In the genomic region with DNA sequence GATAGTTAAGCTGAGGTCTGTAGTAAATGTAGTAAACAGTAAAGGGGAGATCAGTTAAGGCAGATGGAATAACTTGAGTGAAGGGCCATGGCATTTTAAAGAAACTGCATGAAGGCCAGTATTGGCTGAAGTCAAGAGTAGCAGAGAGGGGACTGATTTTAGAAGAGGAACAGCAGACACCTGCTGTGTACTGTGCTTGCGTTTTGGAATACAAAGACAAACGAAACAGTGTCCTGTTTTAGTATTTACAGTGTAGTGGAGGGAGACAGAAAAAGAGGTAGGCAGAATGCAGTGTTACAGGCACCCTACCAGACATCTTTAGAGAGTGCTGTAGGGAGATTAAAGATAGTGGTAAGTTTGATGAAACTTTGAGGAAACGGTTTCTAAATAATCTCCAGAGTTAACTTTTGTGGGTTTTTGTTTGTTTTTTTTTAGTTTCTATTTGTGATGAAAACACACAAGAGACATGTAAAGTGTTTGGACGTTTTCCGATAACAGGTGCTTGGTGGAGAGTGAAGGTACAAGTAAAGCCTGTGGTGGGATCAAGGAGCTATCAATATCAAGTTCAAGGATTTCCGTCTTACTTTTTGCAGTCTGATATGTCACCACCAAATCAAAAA, we compare ENCODE assay signal across 12 cellular contexts. TPM values are rescaled to one million over a fixed set of nuclear protein-coding genes. Genes with fewer than 3 reads are reported as not detected.
A peak's percentile ranks its signal among the peaks of the same experiment; 100 is the strongest.
DNase-seq lines count a peak whose midpoint lies in the region; ATAC-seq lines count a peak whose summit lies in the region.
"Had no signal": no experiment of that assay in that cellular context is flagged by ENCODE, and none has a peak within 500 bp of the region (broad histone marks: within the 10 kb centered on the region; RNA-seq: fewer than 3 reads in every experiment).

No MANE protein-coding gene starts in this region.

- no peaks in the 10 kb centered on the region for H3K9me3 ChIP-seq in CD8-positive, alpha-beta memory T cell (ENCODE audit: low read length)
- H3K9me3 ChIP-seq: esophagus squamous epithelium had no signal

- peak; percentile 22 to 38 for ATAC-seq in naive thymus-derived CD8-positive, alpha-beta T cell

- peaks cover 44% of the 10 kb centered on the region for H3K4me1 ChIP-seq in CD8-positive, alpha-beta memory T cell (ENCODE audit: insufficient read depth, low read length)

- DNase-seq in CD8-positive, alpha-beta memory T cell: peak in 1 of 5 donors; percentile 25
- DNase-seq in Jurkat, Clone E6-1 (ENCODE audit: low read depth, low spot score): peak; percentile 81
- DNase-seq in activated T-helper 1 cell treated with anti-CD3 and anti-CD28 coated beads, Interleukin-12 subunit alpha, Interleukin-12 subunit beta, Interleukin-2, Interleukin-4 antibody, amounts not matched to agents 30 ng/mL and 10 ng/mL and 1 ng/mL, durations not matched to agents 14 hours and 24 hours and 36 hours (ENCODE audit: low spot score): no peak
- DNase-seq in naive thymus-derived CD8-positive, alpha-beta T cell: peak in 3 of 10 donors; percentile 28 to 38 (median 33)
- no peak for DNase-seq in SW 1271 (lab: John Stamatoyannopoulos, UW)
- DNase-seq in activated effector memory CD4-positive, alpha-beta T cell treated with anti-CD3 and anti-CD28 coated beads, Interleukin-2, amount 50 U/mL, for 16 hours: no peak
- no peak for DNase-seq in UCSD-AML1 (lab: John Stamatoyannopoulos, UW; ENCODE audit: unreplicated experiment)
- DNase-seq: activated CD8-positive, alpha-beta memory T cell treated with anti-CD3 and anti-CD28 coated beads, Interleukin-2, amount 50 U/mL, for 4 hours; DMS153; esophagus squamous epithelium; NCI-H1092; NCI-H748 treated with DMSO at 0.1 percent for 48 hours had no signal

- peaks cover 54 to 73% (median 63%) of the 10 kb centered on the region in 3 donors for H3K4me1 Mint-ChIP-seq in CD8-positive, alpha-beta memory T cell
- peaks cover 71% of the 10 kb centered on the region for H3K4me1 Mint-ChIP-seq in activated T-helper 1 cell treated with anti-CD3 and anti-CD28 coated beads, Interleukin-12 subunit alpha, Interleukin-12 subunit beta, Interleukin-2, Interleukin-4 antibody, amounts not matched to agents 30 ng/mL and 10 ng/mL and 1 ng/mL, durations not matched to agents 14 hours and 24 hours and 36 hours (ENCODE audit: low read depth)
- H3K4me1 Mint-ChIP-seq in naive thymus-derived CD8-positive, alpha-beta T cell: peaks cover 29 to 74% (median 61%) of the 10 kb centered on the region in 4 donors

- CTCF ChIA-PET in CD8-positive, alpha-beta memory T cell (lab: Charles Lee): interaction anchor here (0.8 to 1.8 kb wide), 7 partner anchors 11 to 104 kb away, joined by 3 to 6 read pairs (median 3); no protein-coding TSS in a partner anchor

- no peaks in the 10 kb centered on the region for H3K27me3 ChIP-seq in CD8-positive, alpha-beta memory T cell (ENCODE audit: insufficient read depth, low read length, poor library complexity, severe bottlenecking)

- H3K4me3 ChIP-seq in CD8-positive, alpha-beta memory T cell (ENCODE audit: low read length): peak overlapping the region; percentile 96
- H3K4me3 ChIP-seq in Jurkat, Clone E6-1 (ENCODE audit: low read length): no peak overlapping the region

- peaks cover 7 to 56% (median 15%) of the 10 kb centered on the region in 3 donors for H3K36me3 Mint-ChIP-seq in CD8-positive, alpha-beta memory T cell
- H3K36me3 Mint-ChIP-seq in activated T-helper 1 cell treated with anti-CD3 and anti-CD28 coated beads, Interleukin-12 subunit alpha, Interleukin-12 subunit beta, Interleukin-2, Interleukin-4 antibody, amounts not matched to agents 30 ng/mL and 10 ng/mL and 1 ng/mL, durations not matched to agents 14 hours and 24 hours and 36 hours (ENCODE audit: low read depth): peaks cover 39% of the 10 kb centered on the region
- peaks cover 9 to 46% (median 37%) of the 10 kb centered on the region in 3 donors for H3K36me3 Mint-ChIP-seq in naive thymus-derived CD8-positive, alpha-beta T cell

- intact Hi-C loops in activated T-helper 1 cell treated with anti-CD3 and anti-CD28 coated beads, Interleukin-12 subunit alpha, Interleukin-12 subunit beta, Interleukin-2, Interleukin-4 antibody, amounts not matched to agents 30 ng/mL and 10 ng/mL and 1 ng/mL, durations not matched to agents 14 hours and 24 hours and 36 hours (cut with micrococcal nuclease): loop anchor here (1.0 to 10.0 kb wide), 5 partner anchors 8 to 1692 kb away; a partner anchor contains a TSS

- peak overlapping the region; percentile 93 to 100 (median 97) for H3K4me3 Mint-ChIP-seq in CD8-positive, alpha-beta memory T cell
- H3K4me3 Mint-ChIP-seq in activated T-helper 1 cell treated with anti-CD3 and anti-CD28 coated beads, Interleukin-12 subunit alpha, Interleukin-12 subunit beta, Interleukin-2, Interleukin-4 antibody, amounts not matched to agents 30 ng/mL and 10 ng/mL and 1 ng/mL, durations not matched to agents 14 hours and 24 hours and 36 hours: peak overlapping the region; percentile 100
- peak overlapping the region; percentile 76 to 100 (median 97) for H3K4me3 Mint-ChIP-seq in naive thymus-derived CD8-positive, alpha-beta T cell

- H3K9me3 Mint-ChIP-seq in CD8-positive, alpha-beta memory T cell: peaks cover 0 to 2% (median 0%) of the 10 kb centered on the region in 5 donors
- H3K9me3 Mint-ChIP-seq in activated T-helper 1 cell treated with anti-CD3 and anti-CD28 coated beads, Interleukin-12 subunit alpha, Interleukin-12 subunit beta, Interleukin-2, Interleukin-4 antibody, amounts not matched to agents 30 ng/mL and 10 ng/mL and 1 ng/mL, durations not matched to agents 14 hours and 24 hours and 36 hours: no peaks in the 10 kb centered on the region
- no peaks in the 10 kb centered on the region for H3K9me3 Mint-ChIP-seq in naive thymus-derived CD8-positive, alpha-beta T cell

- peak overlapping the region; percentile 89 to 99 (median 96) for H3K27ac Mint-ChIP-seq in CD8-positive, alpha-beta memory T cell
- peak overlapping the region; percentile 99 for H3K27ac Mint-ChIP-seq in activated T-helper 1 cell treated with anti-CD3 and anti-CD28 coated beads, Interleukin-12 subunit alpha, Interleukin-12 subunit beta, Interleukin-2, Interleukin-4 antibody, amounts not matched to agents 30 ng/mL and 10 ng/mL and 1 ng/mL, durations not matched to agents 14 hours and 24 hours and 36 hours
- peak overlapping the region; percentile 87 to 100 (median 98) for H3K27ac Mint-ChIP-seq in naive thymus-derived CD8-positive, alpha-beta T cell

- peaks cover 0 to 2% of the 10 kb centered on the region in 2 donors for H3K27me3 Mint-ChIP-seq in CD8-positive, alpha-beta memory T cell
- no peaks in the 10 kb centered on the region for H3K27me3 Mint-ChIP-seq in activated T-helper 1 cell treated with anti-CD3 and anti-CD28 coated beads, Interleukin-12 subunit alpha, Interleukin-12 subunit beta, Interleukin-2, Interleukin-4 antibody, amounts not matched to agents 30 ng/mL and 10 ng/mL and 1 ng/mL, durations not matched to agents 14 hours and 24 hours and 36 hours (ENCODE audit: insufficient read depth)
- no peaks in the 10 kb centered on the region for H3K27me3 Mint-ChIP-seq in naive thymus-derived CD8-positive, alpha-beta T cell

- H3K36me3 ChIP-seq in CD8-positive, alpha-beta memory T cell (ENCODE audit: insufficient read depth, low read length): peaks cover 16% of the 10 kb centered on the region

- POLR2A ChIA-PET in CD8-positive, alpha-beta memory T cell (lab: Charles Lee): interaction anchor here (3.5 kb wide), 1 partner anchor 16 kb away, joined by 26 read pairs; no protein-coding TSS in a partner anchor
- POLR2A ChIA-PET in naive thymus-derived CD8-positive, alpha-beta T cell (lab: Charles Lee): interaction anchor here (0.8 to 5.3 kb wide), 4 partner anchors 15 to 135 kb away, joined by 3 to 60 read pairs (median 17); a partner anchor contains a TSS

- peak overlapping the region; percentile 82 for H3K27ac ChIP-seq in CD8-positive, alpha-beta memory T cell (ENCODE audit: low read depth, low read length)

RNA-seq across cellular contexts. Expression of a gene that starts 2.1 kb away (rescaled TPM):
- 10 to 100 TPM; 13.8 to 14.2 TPM for total RNA-seq in CD8-positive, alpha-beta memory T cell
- 29.4 TPM for polyA plus RNA-seq in CD8-positive, alpha-beta memory T cell
- polyA plus RNA-seq in Jurkat, Clone E6-1 (2012; ENCODE audit: insufficient read depth, insufficient read length): 1.8 TPM
- 20.5 and 21.5 TPM in 2 replicates for total RNA-seq in activated T-helper 1 cell treated with anti-CD3 and anti-CD28 coated beads, Interleukin-12 subunit alpha, Interleukin-12 subunit beta, Interleukin-2, Interleukin-4 antibody, amounts not matched to agents 30 ng/mL and 10 ng/mL and 1 ng/mL, durations not matched to agents 14 hours and 24 hours and 36 hours
- total RNA-seq in naive thymus-derived CD8-positive, alpha-beta T cell: 10 to 100 TPM; 30.4 to 32.0 TPM
- polyA plus RNA-seq in naive thymus-derived CD8-positive, alpha-beta T cell: 10 to 100 TPM; 22.0 to 28.7 (median 27.6) TPM
